Comparison of ENCODE assay signal across 12 cellular contexts in the genomic region with DNA sequence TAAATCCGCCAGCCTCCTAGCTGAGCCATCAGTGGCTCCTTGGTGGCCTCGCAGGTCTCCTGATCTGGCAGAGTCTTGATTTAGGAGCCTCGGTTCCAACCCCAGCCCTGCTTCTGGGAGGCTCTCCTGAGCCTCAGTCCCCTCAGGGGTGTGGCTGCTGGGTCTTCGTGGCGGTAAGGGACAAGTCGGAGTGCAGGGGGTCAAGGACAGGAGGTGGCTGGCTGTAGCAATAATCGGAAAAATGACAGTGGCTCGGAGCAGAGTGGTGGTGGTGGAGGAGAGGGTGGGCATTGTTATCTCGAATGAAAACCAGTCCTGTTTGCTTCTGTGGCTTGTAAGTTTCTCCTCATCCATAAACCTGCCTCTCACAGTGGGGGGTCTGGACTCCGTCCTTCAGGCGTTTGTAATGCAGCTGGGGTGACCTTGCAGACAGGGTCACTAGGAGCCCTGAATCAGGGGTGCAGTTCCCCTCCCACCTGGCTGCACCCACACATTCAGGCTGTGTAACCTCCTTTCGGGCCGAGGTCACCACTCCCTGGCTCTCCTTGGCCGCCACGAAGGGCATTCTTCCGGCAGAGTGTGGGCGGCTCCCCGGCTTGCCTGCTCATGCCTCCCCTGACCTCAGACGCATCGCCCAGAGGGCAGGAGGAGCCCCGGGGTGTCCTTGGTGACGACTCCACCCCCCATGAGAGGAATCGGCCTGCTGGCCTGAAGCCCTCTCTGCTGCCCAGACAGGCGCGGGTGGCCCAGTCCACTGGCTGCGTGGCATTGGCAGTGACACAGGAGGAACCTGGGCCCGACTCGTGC. TPM values are rescaled to one million over a fixed set of nuclear protein-coding genes. Genes with fewer than 3 reads are reported as not detected.
DNase-seq lines count a peak whose midpoint lies in the region; ATAC-seq and TF ChIP-seq lines count a peak whose summit lies in the region.
"Had no signal": no experiment of that assay in that cellular context is flagged by ENCODE, and none has a peak within 500 bp of the region (broad histone marks: within the 10 kb centered on the region; RNA-seq: fewer than 3 reads in every experiment).

No MANE protein-coding gene starts in this region.

- CTCF ChIA-PET in OCI-LY7 (lab: Charles Lee; ENCODE audit: unreplicated experiment) = no interaction called here

- intact Hi-C loops in OCI-LY7 (cut with micrococcal nuclease; ENCODE audit: unreplicated experiment) (no loop called here), Right ventricle myocardium inferior (cut with DNase I) (no loop called here)

- DNase-seq in Daoy (ENCODE audit: low read depth) (peak; percentile 22), OCI-LY7 (ENCODE audit: low spot score) (no peak), Right ventricle myocardium inferior (ENCODE audit: missing footprints) (no peak), osteoblast (ENCODE audit: insufficient read length, low spot score, missing footprints) (peak; percentile 84), DMS53 treated with DMSO at 0.1 percent for 48 hours (lab: John Stamatoyannopoulos, UW; ENCODE audit: unreplicated experiment) (no peak)
- DNase-seq: activated T-cell treated with anti-CD3 and anti-CD28 coated beads for 4 hours, brain microvascular endothelial cell, NCI-H1105 treated with DMSO at 0.1 percent for 48 hours, T1000 had no signal

- H3K36me3 ChIP-seq in OCI-LY7 (ENCODE audit: insufficient read depth, low read length) (peaks cover 70% of the 10 kb centered on the region), osteoblast (ENCODE audit: insufficient read depth, low read length) (no peaks in the 10 kb centered on the region)
- H3K36me3 ChIP-seq: brain microvascular endothelial cell had no signal

- H3K79me2 ChIP-seq in OCI-LY7 (ENCODE audit: insufficient read depth, low read depth, low read length) (peaks cover 100% of the 10 kb centered on the region), osteoblast (ENCODE audit: insufficient read depth, low read length) (peaks cover 79% of the 10 kb centered on the region)

- POLR2A ChIA-PET in OCI-LY7 (lab: Charles Lee) = interaction anchor here (7.6 kb wide), 1 partner anchor 21 kb away, joined by 332 read pairs; no protein-coding TSS in a partner anchor

- peak overlapping the region; percentile 86 for H3K4me2 ChIP-seq in OCI-LY7 (ENCODE audit: low read length)
- no peak overlapping the region for H3K4me2 ChIP-seq in osteoblast (ENCODE audit: insufficient read depth, low read length)

- no peaks in the 10 kb centered on the region for H3K9me3 ChIP-seq in OCI-LY7 (ENCODE audit: low read length)
- H3K9me3 ChIP-seq in osteoblast (ENCODE audit: low read depth, low read length) = no peaks in the 10 kb centered on the region

- H3K9me2 ChIP-seq in OCI-LY7 (ENCODE audit: insufficient read depth, low read length) = no peaks in the 10 kb centered on the region

- peak overlapping the region; percentile 55 for H3K4me3 ChIP-seq in OCI-LY7 (ENCODE audit: low read depth, low read length, poor library complexity, severe bottlenecking)
- H3K4me3 ChIP-seq in osteoblast (ENCODE audit: insufficient read depth, low read length) = no peak overlapping the region

- H3K27me3 ChIP-seq in osteoblast (ENCODE audit: insufficient read depth, low read length) = no peaks in the 10 kb centered on the region
- H3K27me3 ChIP-seq: brain microvascular endothelial cell had no signal

- H4K20me1 ChIP-seq in OCI-LY7 (ENCODE audit: insufficient read depth, low read length) (no peaks in the 10 kb centered on the region), osteoblast (ENCODE audit: insufficient read depth, low read length) (peaks cover 5% of the 10 kb centered on the region)

- H3K27ac ChIP-seq in OCI-LY7 (ENCODE audit: low read depth, low read length, poor library complexity, severe bottlenecking) = peak overlapping the region; percentile 94
- peak overlapping the region; percentile 41 for H3K27ac ChIP-seq in osteoblast (ENCODE audit: low read depth, low read length)
- H3K27ac ChIP-seq: brain microvascular endothelial cell had no signal

- no peak overlapping the region for H2AFZ ChIP-seq in OCI-LY7 (ENCODE audit: low read length)
- no peak overlapping the region for H2AFZ ChIP-seq in osteoblast (ENCODE audit: low read length)

- no peak for TF ChIP-seq CTCF in OCI-LY7 (conservative IDR thresholded peaks at IDR 0.05; ENCODE audit: low read length)
- no peak for TF ChIP-seq CTCF in osteoblast (IDR thresholded peaks at IDR 0.05; ENCODE audit: extremely low read depth, low read depth, low read length)

- no TSS peak for BruUV-seq in OCI-LY7 (replicated peaks; lab: Mats Ljungman, UMichigan)

- H3K4me1 ChIP-seq in OCI-LY7 (ENCODE audit: insufficient read depth, low read length, poor library complexity, severe bottlenecking) = peaks cover 80% of the 10 kb centered on the region
- H3K4me1 ChIP-seq in osteoblast (ENCODE audit: insufficient read depth, low read length) = peaks cover 14% of the 10 kb centered on the region

- ATAC-seq in Right ventricle myocardium inferior = peak; percentile 66
- ATAC-seq in HG02798 (IDR thresholded peaks at IDR 0.05; ENCODE audit: poor library complexity, unreplicated experiment) = no peak
- no peak for ATAC-seq in HG02571 (IDR thresholded peaks at IDR 0.05; ENCODE audit: unreplicated experiment)
- ATAC-seq in GM18870 (IDR thresholded peaks at IDR 0.05; ENCODE audit: unreplicated experiment) = no peak

RNA-seq across cellular contexts. Expression of gene BCL7A, which starts 8.1 kb away (rescaled TPM):
- total RNA-seq in Daoy (2014; rRNA removed; shearing (Covaris generic)) = 7.1 and 9.4 TPM in 2 replicates
- 66.2 and 76.2 TPM in 2 replicates for total RNA-seq in OCI-LY7 (2014; rRNA removed; shearing (Covaris generic))
- 84.7 and 100 TPM in 2 replicates for total RNA-seq in OCI-LY7 (2022)
- 15.8 TPM for total RNA-seq in Right ventricle myocardium inferior
- total RNA-seq in osteoblast = 4.4 and 4.7 TPM in 2 replicates

RNA-seq across cellular contexts. Expression of gene MLXIP, which starts 48.7 kb away (rescaled TPM):
- 3.4 and 7.1 TPM in 2 replicates for total RNA-seq in Daoy (2014; rRNA removed; shearing (Covaris generic))
- 18.6 and 27.5 TPM in 2 replicates for total RNA-seq in OCI-LY7 (2014; rRNA removed; shearing (Covaris generic))
- total RNA-seq in OCI-LY7 (2022) (44.7 and 59.9 TPM in 2 replicates), Right ventricle myocardium inferior (25.7 TPM), osteoblast (12.7 and 14.1 TPM in 2 replicates)

Comparison
In these comparisons a context has a peak if more than half of its experiments do, and no peak if none do; other contexts are left out.
1. DNase-seq: peak in Daoy (single experiment) and osteoblast (single experiment); none in OCI-LY7 (single experiment), Right ventricle myocardium inferior (single experiment) and DMS53 treated with DMSO at 0.1 percent for 48 hours (single experiment).